In the genomic region with DNA sequence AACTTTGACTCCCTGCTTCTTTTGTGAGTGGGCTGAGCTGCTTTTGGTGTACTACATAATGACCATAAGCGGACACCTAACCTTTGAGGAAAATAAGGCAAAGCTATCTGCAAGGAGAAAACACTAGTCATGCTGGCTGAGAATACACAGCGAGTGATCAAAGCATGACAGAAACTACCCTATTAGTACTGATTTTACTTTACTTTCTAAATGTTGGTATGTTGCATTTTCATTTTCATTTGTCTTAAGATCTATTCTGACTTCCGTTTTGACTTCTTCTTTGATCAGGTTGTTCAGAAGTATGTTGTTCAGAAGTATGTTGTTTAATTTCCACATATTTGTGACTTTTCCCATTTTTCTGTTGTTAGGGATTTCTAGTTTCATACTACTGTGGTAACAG, we compare ENCODE assay signal across 12 cellular contexts.
DNase-seq lines count a peak whose midpoint lies in the region; ATAC-seq, FAIRE-seq and TF ChIP-seq lines count a peak whose summit lies in the region.
"Had no signal": no experiment of that assay in that cellular context is flagged by ENCODE, and none has a peak within 500 bp of the region (broad histone marks: within the 10 kb centered on the region; RNA-seq: fewer than 3 reads in every experiment).

No MANE protein-coding gene starts in this region.

- no TSS peak for BruUV-seq in mammary epithelial cell (replicated peaks; lab: Mats Ljungman, UMichigan)

- no peak overlapping the region for H3K27ac ChIP-seq in mammary epithelial cell (ENCODE audit: insufficient read depth, low read depth, low read length)
- H3K27ac ChIP-seq: testis had no signal

- no peak overlapping the region for H3K9ac ChIP-seq in mammary epithelial cell (ENCODE audit: insufficient read depth, low read length)

- in situ Hi-C loops in GM13976 (cut with MboI; ENCODE audit: low sequenced_read_pairs, unreplicated experiment): no loop called here
- in situ Hi-C loops in mammary epithelial cell (cut with MboI; ENCODE audit: low sequenced_read_pairs in 2 of 2): no loop called here

- no peaks in the 10 kb centered on the region for H4K20me1 ChIP-seq in mammary epithelial cell (ENCODE audit: insufficient read depth, low read length)

- dilution Hi-C loops in mammary epithelial cell (cut with HindIII; ENCODE audit: low sequenced_read_pairs): no loop called here

- no peaks in the 10 kb centered on the region for H3K9me3 ChIP-seq in mammary epithelial cell (replicated peaks; ENCODE audit: insufficient read depth, low read length)
- H3K9me3 ChIP-seq: testis had no signal

- intact Hi-C loops in mammary epithelial cell (cut with micrococcal nuclease): no loop called here

- H3K79me2 ChIP-seq in mammary epithelial cell (ENCODE audit: insufficient read depth, low read length): no peaks in the 10 kb centered on the region

- H3K27me3 ChIP-seq in mammary epithelial cell (ENCODE audit: insufficient read depth, low read length): no peaks in the 10 kb centered on the region
- H3K27me3 ChIP-seq: testis had no signal

- no peaks in the 10 kb centered on the region for H3K4me1 ChIP-seq in mammary epithelial cell (ENCODE audit: insufficient read depth, low read length)
- H3K4me1 ChIP-seq: testis had no signal

- no peak for TF ChIP-seq POLR2A in GM12892 (IDR thresholded peaks at IDR 0.05; ENCODE audit: low read depth, low read length)

- no peaks in the 10 kb centered on the region for H3K36me3 ChIP-seq in mammary epithelial cell (ENCODE audit: insufficient read depth, low read length)

- H3K4me2 ChIP-seq in mammary epithelial cell (ENCODE audit: insufficient read depth, low read depth, low read length): no peak overlapping the region

- no peak overlapping the region for H3K4me3 ChIP-seq in mammary epithelial cell (replicated peaks in 1 of 3; ENCODE audit: insufficient read depth in 1 of 3, low read depth in 2 of 3, low read length in 3 of 3)
- H3K4me3 ChIP-seq: testis had no signal

- CTCF ChIA-PET in mammary epithelial cell (lab: Charles Lee; ENCODE audit: low non-redundant PET): no interaction called here

- DNase-seq in GM12892 (ENCODE audit: insufficient read length): no peak
- no peak for DNase-seq in NCI-H446 treated with DMSO at 0.1 percent for 48 hours (lab: John Stamatoyannopoulos, UW)
- DNase-seq in anterior cingulate cortex (lab: John Stamatoyannopoulos, UW): no peak
- DNase-seq in GM13976 (ENCODE audit: low spot score): no peak
- DNase-seq in mammary epithelial cell: no peak
- DNase-seq: activated naive CD4-positive, alpha-beta T cell treated with Interleukin-2 at 50 U/mL for 16 hours; left cardiac atrium; testis had no signal

- peak; percentile 86 for FAIRE-seq in GM12892 (lab: Jason Lieb, UNC)
- FAIRE-seq: RCC 7860 had no signal

- TF ChIP-seq CTCF in GM13976 (IDR thresholded peaks at IDR 0.05; ENCODE audit: borderline replicate concordance, control extremely low read depth, extremely low read depth, insufficient read depth, missing control alignments) (no peak), mammary epithelial cell (conservative IDR thresholded peaks at IDR 0.05 in 1 of 2, IDR thresholded peaks at IDR 0.05 in 1 of 2; ENCODE audit: extremely low read depth in 1 of 2, insufficient read depth in 1 of 2, low read depth in 1 of 2, low read length in 2 of 2) (no peak)

- no peak overlapping the region for H2AFZ ChIP-seq in mammary epithelial cell (ENCODE audit: low read depth, low read length)

- WGBS in mammary epithelial cell (ENCODE audit: low coverage, missing lambda C conversion rate): 71% methylated on average over 3 of the region's 3 CpGs

- ATAC-seq in GM19397 (IDR thresholded peaks at IDR 0.05; ENCODE audit: unreplicated experiment) (peak; percentile 54), HG02642 (IDR thresholded peaks at IDR 0.05; ENCODE audit: poor library complexity, unreplicated experiment) (peak; percentile 91), HG03196 (IDR thresholded peaks at IDR 0.05; ENCODE audit: unreplicated experiment) (peak; percentile 97)
- ATAC-seq: left cardiac atrium had no signal
